In genomic region chr10:96025566-96025965, GRCh38 we compare ENCODE assay signal across 9 cellular contexts. TPM values are rescaled to one million over a fixed set of nuclear protein-coding genes. Genes with fewer than 3 reads are reported as not detected.
DNase-seq lines count a peak whose midpoint lies in the region; ATAC-seq lines count a peak whose summit lies in the region.
"Had no signal": no experiment of that assay in that cellular context is flagged by ENCODE, and none has a peak within 500 bp of the region (broad histone marks: within the 10 kb centered on the region; RNA-seq: fewer than 3 reads in every experiment).

No MANE protein-coding gene starts in this region.

- H2AFZ ChIP-seq in GM23248 = no peak overlapping the region

- no peaks in the 10 kb centered on the region for H3K9me3 ChIP-seq in GM23248 (ENCODE audit: low read depth)

- H3K36me3 ChIP-seq in GM23248 (ENCODE audit: low read depth) = no peaks in the 10 kb centered on the region

- no peak overlapping the region for H3K4me3 ChIP-seq in GM23248

- no peak overlapping the region for H3K27ac ChIP-seq in GM23248

- peak; percentile 27 for DNase-seq in D341Med (ENCODE audit: low spot score)
- peak; percentile 27 for DNase-seq in GM23248
- peak; percentile 4 for DNase-seq in SKM-1 (lab: John Stamatoyannopoulos, UW; ENCODE audit: unreplicated experiment)
- peak; percentile 70 for DNase-seq in kidney tubule cell (ENCODE audit: low spot score)
- no peak for DNase-seq in NCI-H1930 (lab: John Stamatoyannopoulos, UW)
- no peak for DNase-seq in cerebellum (ENCODE audit: low spot score)
- DNase-seq in NCI-H2029 treated with DMSO at 0.1 percent for 48 hours (lab: John Stamatoyannopoulos, UW) = no peak
- DNase-seq: naive thymus-derived CD8-positive, alpha-beta T cell had no signal

- no peak overlapping the region for H3K9ac ChIP-seq in GM23248

- no peaks in the 10 kb centered on the region for H3K9me2 ChIP-seq in GM23248 (ENCODE audit: insufficient read depth)

- no peaks in the 10 kb centered on the region for H3K4me1 ChIP-seq in GM23248 (ENCODE audit: insufficient read depth)

- H3K79me2 ChIP-seq in GM23248 (ENCODE audit: insufficient read depth) = no peaks in the 10 kb centered on the region

- no peaks in the 10 kb centered on the region for H3K27me3 ChIP-seq in GM23248 (replicated peaks; ENCODE audit: insufficient read depth)

- WGBS in GM23248 (ENCODE audit: low coverage in 1 of 2, low lambda C conversion rate in 2 of 2, missing lambda C conversion rate in 2 of 2), 2 experiments = 59 to 66% methylated on average over 3 of the region's 3 CpGs

- ATAC-seq in GM18858 (IDR thresholded peaks at IDR 0.05; ENCODE audit: unreplicated experiment) = no peak

- no peaks in the 10 kb centered on the region for H4K20me1 ChIP-seq in GM23248 (ENCODE audit: insufficient read depth)

- no peak overlapping the region for H3K4me2 ChIP-seq in GM23248 (ENCODE audit: unreplicated experiment)

- H3F3A ChIP-seq in GM23248 (ENCODE audit: insufficient read depth) = no peaks in the 10 kb centered on the region

- in situ Hi-C loops in GM23248 (cut with MboI) = no loop called here

RNA-seq across cellular contexts. Expression of gene CCNJ, which starts 17.8 kb away (rescaled TPM):
- total RNA-seq in GM23248 (2014; rRNA removed; shearing (Covaris generic)) = 1.3 and 2.7 TPM in 2 replicates
- 2.9 and 3.7 TPM in 2 replicates for polyA plus RNA-seq in GM23248 (2016; fragmentation: Nextera tagmentation; extraction: Ambion mirVana)
- 21.2 TPM for total RNA-seq in cerebellum

Comparison
In these comparisons a context has a peak if more than half of its experiments do, and no peak if none do; other contexts are left out.
1. DNase-seq: peak in D341Med (single experiment), GM23248 (single experiment), SKM-1 (single experiment) and kidney tubule cell (single experiment); none in NCI-H1930 (0 of 2), cerebellum (single experiment) and NCI-H2029 treated with DMSO at 0.1 percent for 48 hours (single experiment).